In genomic region chr17:14197582-14197981, GRCh38 we compare ENCODE assay signal across 14 cellular contexts. TPM values are rescaled to one million over a fixed set of nuclear protein-coding genes. Genes with fewer than 3 reads are reported as not detected.
DNase-seq lines count a peak whose midpoint lies in the region; ATAC-seq and TF ChIP-seq lines count a peak whose summit lies in the region.
"Had no signal": no experiment of that assay in that cellular context is flagged by ENCODE, and none has a peak within 500 bp of the region (broad histone marks: within the 10 kb centered on the region; RNA-seq: fewer than 3 reads in every experiment).

No MANE protein-coding gene starts in this region.

- intact Hi-C loops in CD4-positive, alpha-beta T cell (cut with DNase I, micrococcal nuclease): no loop called here

- peak; percentile 17 for ATAC-seq in CD4-positive, alpha-beta T cell (ENCODE audit: poor library complexity)
- peak; percentile 57 to 76 for ATAC-seq in activated naive CD4-positive, alpha-beta T cell treated with anti-CD3 and anti-CD28 coated beads, Interleukin-2, amount 50 U/mL, for 72 hours
- ATAC-seq in left lobe of liver (no peak), HG03039 (IDR thresholded peaks at IDR 0.05; ENCODE audit: unreplicated experiment) (no peak)

- peaks cover 92% of the 10 kb centered on the region for H3K4me1 Mint-ChIP-seq in CD4-positive, alpha-beta T cell (ENCODE audit: low read depth)
- H3K4me1 Mint-ChIP-seq in mesothelial cell of epicardium: peaks cover 25% of the 10 kb centered on the region

- no peaks in the 10 kb centered on the region for H3K9me3 ChIP-seq in CD4-positive, alpha-beta T cell (ENCODE audit: control insufficient read depth, low read length)
- H3K9me3 ChIP-seq: right lobe of liver, SJSA1, suprapubic skin had no signal

- no peaks in the 10 kb centered on the region for H3K9me3 Mint-ChIP-seq in CD4-positive, alpha-beta T cell
- H3K9me3 Mint-ChIP-seq in activated naive CD4-positive, alpha-beta T cell treated with anti-CD3 and anti-CD28 coated beads, Interleukin-2, amount 50 U/mL, for 72 hours: peaks cover 0 to 6% of the 10 kb centered on the region in 2 donors
- no peaks in the 10 kb centered on the region for H3K9me3 Mint-ChIP-seq in mesothelial cell of epicardium

- H3K27ac Mint-ChIP-seq in CD4-positive, alpha-beta T cell: peak overlapping the region; percentile 94
- H3K27ac Mint-ChIP-seq in activated naive CD4-positive, alpha-beta T cell treated with anti-CD3 and anti-CD28 coated beads, Interleukin-2, amount 50 U/mL, for 72 hours: peak overlapping the region; percentile 29 to 78
- H3K27ac Mint-ChIP-seq in mesothelial cell of epicardium: no peak overlapping the region

- peak in 8 of 10 experiments; percentile 37 to 58 (median 42) for DNase-seq in CD4-positive, alpha-beta T cell
- peak; percentile 41 for DNase-seq in activated CD4-positive, alpha-beta T cell treated with anti-CD3 and anti-CD28 coated beads, Interleukin-2, amount 50 U/mL, for 1 hour
- DNase-seq in activated naive CD4-positive, alpha-beta T cell treated with anti-CD3 and anti-CD28 coated beads, Interleukin-2, amount 50 U/mL, for 72 hours (ENCODE audit: low spot score in 2 of 2): no peak
- DNase-seq in stimulated activated CD4-positive, alpha-beta T cell treated with anti-CD3 and anti-CD28 coated beads, Interleukin-15, amount 100 ng/mL, for 48 hours (ENCODE audit: low read depth in 2 of 2): peak; percentile 56 to 65
- DNase-seq in left lobe of liver (ENCODE audit: low spot score): no peak
- DNase-seq in HPDE6-E6E7 (ENCODE audit: extremely low spot score): no peak
- no peak for DNase-seq in mesothelial cell of epicardium (ENCODE audit: low spot score in 2 of 2, unreplicated experiment in 2 of 2)
- DNase-seq: GOT3, head of caudate nucleus, KBM-7, right lobe of liver had no signal

- TF ChIP-seq CTCF in CD4-positive, alpha-beta T cell (IDR thresholded peaks at IDR 0.05): no peak
- no peak for TF ChIP-seq CTCF in mesothelial cell of epicardium (IDR thresholded peaks at IDR 0.05; ENCODE audit: unreplicated experiment)

- H3K27ac ChIP-seq in CD4-positive, alpha-beta T cell (ENCODE audit: low read depth, low read length): peak overlapping the region; percentile 48
- H3K27ac ChIP-seq: right lobe of liver, SJSA1, suprapubic skin had no signal

- no peaks in the 10 kb centered on the region for H3K27me3 Mint-ChIP-seq in CD4-positive, alpha-beta T cell
- H3K27me3 Mint-ChIP-seq in mesothelial cell of epicardium (ENCODE audit: low read depth): peaks cover 3% of the 10 kb centered on the region

- H3K4me3 Mint-ChIP-seq in CD4-positive, alpha-beta T cell: peak overlapping the region; percentile 82
- no peak overlapping the region for H3K4me3 Mint-ChIP-seq in mesothelial cell of epicardium

- POLR2A ChIA-PET in CD4-positive, alpha-beta T cell (lab: Charles Lee): interaction anchor here (0.6 to 6.9 kb wide), 5 partner anchors 103 to 231 kb away, joined by 3 to 111 read pairs (median 3); partner anchors contain the start of gene HS3ST3B1

- no peaks in the 10 kb centered on the region for H3K36me3 Mint-ChIP-seq in CD4-positive, alpha-beta T cell (ENCODE audit: low read depth)
- peaks cover 14 to 35% of the 10 kb centered on the region in 2 donors for H3K36me3 Mint-ChIP-seq in activated naive CD4-positive, alpha-beta T cell treated with anti-CD3 and anti-CD28 coated beads, Interleukin-2, amount 50 U/mL, for 72 hours
- peaks cover 3% of the 10 kb centered on the region for H3K36me3 Mint-ChIP-seq in mesothelial cell of epicardium

- no peaks in the 10 kb centered on the region for H3K27me3 ChIP-seq in CD4-positive, alpha-beta T cell (ENCODE audit: control insufficient read depth, insufficient read depth, low read length)
- H3K27me3 ChIP-seq: right lobe of liver, SJSA1, suprapubic skin had no signal

- CTCF ChIA-PET in CD4-positive, alpha-beta T cell (lab: Charles Lee): interaction anchor here (1.7 kb wide), 1 partner anchor 104 kb away, joined by 7 read pairs; the partner anchor contains the start of gene HS3ST3B1

RNA-seq across cellular contexts. Expression of gene CDRT15, which starts 39.1 kb away (rescaled TPM):
- not detected for total RNA-seq in CD4-positive, alpha-beta T cell
- total RNA-seq in activated naive CD4-positive, alpha-beta T cell treated with anti-CD3 and anti-CD28 coated beads, Interleukin-2, amount 50 U/mL, for 72 hours: not detected
- total RNA-seq in left lobe of liver: not detected
- total RNA-seq in mesothelial cell of epicardium: not detected in 3 replicates
- total RNA-seq: right lobe of liver, SJSA1, suprapubic skin had no signal

Comparison
In these comparisons a context has a peak if more than half of its experiments do, and no peak if none do; other contexts are left out.
1. ATAC-seq: peak in CD4-positive, alpha-beta T cell (single experiment) and activated naive CD4-positive, alpha-beta T cell treated with anti-CD3 and anti-CD28 coated beads, Interleukin-2, amount 50 U/mL, for 72 hours (2 of 2); none in left lobe of liver (single experiment) and HG03039 (single experiment).
2. DNase-seq: peak in CD4-positive, alpha-beta T cell (8 of 10), activated CD4-positive, alpha-beta T cell treated with anti-CD3 and anti-CD28 coated beads, Interleukin-2, amount 50 U/mL, for 1 hour (single experiment) and stimulated activated CD4-positive, alpha-beta T cell treated with anti-CD3 and anti-CD28 coated beads, Interleukin-15, amount 100 ng/mL, for 48 hours (2 of 2); none in activated naive CD4-positive, alpha-beta T cell treated with anti-CD3 and anti-CD28 coated beads, Interleukin-2, amount 50 U/mL, for 72 hours (0 of 2), left lobe of liver (single experiment), HPDE6-E6E7 (single experiment) and mesothelial cell of epicardium (0 of 2).